ENCODE assay signal across 9 cellular contexts in the genomic region with DNA sequence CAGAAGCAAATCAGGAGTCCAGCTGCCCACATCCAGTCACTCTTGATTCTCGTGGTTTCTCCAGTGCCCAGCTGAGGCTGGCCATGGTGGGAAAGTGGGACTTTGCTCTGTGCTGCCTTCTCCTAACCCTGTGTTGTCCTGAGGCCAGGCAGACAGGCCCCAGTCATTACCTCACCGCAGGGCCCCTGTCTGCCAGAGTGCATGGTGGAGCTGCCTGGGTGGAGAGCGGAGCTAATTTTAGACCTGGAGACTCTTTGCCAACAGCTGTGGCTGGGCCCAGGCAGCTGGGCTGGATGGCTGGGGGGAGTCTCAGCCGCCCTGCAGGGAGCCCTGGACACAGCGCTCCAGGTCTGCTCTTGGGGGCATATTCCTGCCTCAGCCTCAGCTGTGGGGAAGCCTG. TPM values are rescaled to one million over a fixed set of nuclear protein-coding genes. Genes with fewer than 3 reads are reported as not detected.
A peak's percentile ranks its signal among the peaks of the same experiment; 100 is the strongest.
DNase-seq lines count a peak whose midpoint lies in the region; TF ChIP-seq lines count a peak whose summit lies in the region.
"Had no signal": no experiment of that assay in that cellular context is flagged by ENCODE, and none has a peak within 500 bp of the region (broad histone marks: within the 10 kb centered on the region; RNA-seq: fewer than 3 reads in every experiment).

No MANE protein-coding gene starts in this region.

- no peaks in the 10 kb centered on the region for H3K36me3 ChIP-seq in right atrium auricular region

- no peak for TF ChIP-seq CTCF in right atrium auricular region (IDR thresholded peaks at IDR 0.05)

- H3K27ac ChIP-seq in right atrium auricular region = peak overlapping the region; percentile 90

- in situ Hi-C loops in ACHN (cut with HindIII; ENCODE audit: low pct_ligation_motif_present, low pct_unique_long_range_greater_than_20kb, low sequenced_read_pairs) = no loop called here

- no peaks in the 10 kb centered on the region for H3K9me3 ChIP-seq in right atrium auricular region

- no peak overlapping the region for H3K4me3 ChIP-seq in right atrium auricular region

- no peaks in the 10 kb centered on the region for H3K27me3 ChIP-seq in right atrium auricular region

- DNase-seq in Kasumi-1 (lab: John Stamatoyannopoulos, UW) (peak; percentile 3 to 8), SIG-M5 (lab: John Stamatoyannopoulos, UW) (peak; percentile 20), right atrium auricular region (ENCODE audit: low spot score) (peak; percentile 87), stromal cell of bone marrow (ENCODE audit: low read depth) (peak; percentile 32), OCI-M2 (lab: John Stamatoyannopoulos, UW; ENCODE audit: unreplicated experiment) (no peak), ACHN (no peak)
- no peak for DNase-seq in stimulated activated CD8-positive, alpha-beta memory T cell treated with anti-CD3 and anti-CD28 coated beads, Interleukin-4, amount 100 ng/mL, for 48 hours
- DNase-seq: activated gamma-delta T cell, KG1 had no signal

- H3K4me1 ChIP-seq in right atrium auricular region = peaks cover 0 to 38% of the 10 kb centered on the region in 2 donors

RNA-seq across cellular contexts. Expression of gene B4GALNT3, which starts 21.7 kb away (rescaled TPM):
- 10 to 100 TPM; 19.3 to 29.0 TPM for total RNA-seq in right atrium auricular region

Comparison
In these comparisons a context has a peak if more than half of its experiments do, and no peak if none do; other contexts are left out.
1. DNase-seq: peak in Kasumi-1 (2 of 2), SIG-M5 (single experiment), right atrium auricular region (single experiment) and stromal cell of bone marrow (single experiment); none in OCI-M2 (single experiment), ACHN (single experiment) and stimulated activated CD8-positive, alpha-beta memory T cell treated with anti-CD3 and anti-CD28 coated beads, Interleukin-4, amount 100 ng/mL, for 48 hours (single experiment).